Comparison of ENCODE assay signal across 20 cellular contexts in genomic region chr2:167190053-167190452, GRCh38.
DNase-seq lines count a peak whose midpoint lies in the region; ATAC-seq and TF ChIP-seq lines count a peak whose summit lies in the region.
"Had no signal": no experiment of that assay in that cellular context is flagged by ENCODE, and none has a peak within 500 bp of the region (broad histone marks: within the 10 kb centered on the region; RNA-seq: fewer than 3 reads in every experiment).

No MANE protein-coding gene starts in this region.

- no peak overlapping the region for H3K4me3 ChIP-seq in fibroblast of the aortic adventitia (ENCODE audit: low read depth, low read length)
- H3K4me3 ChIP-seq in naive thymus-derived CD4-positive, alpha-beta T cell (ENCODE audit: low read length) = no peak overlapping the region
- H3K4me3 ChIP-seq: BLaER1 treated with 17β-estradiol and CSF1 and Interleukin-3, amounts not matched to agents 10 nM and 100 nM had no signal

- TF ChIP-seq CTCF in RWPE1 (conservative IDR thresholded peaks at IDR 0.05; ENCODE audit: low read depth) (no peak), fibroblast of the aortic adventitia (IDR thresholded peaks at IDR 0.05; ENCODE audit: insufficient read depth, low read length) (no peak)
- TF ChIP-seq CTCF in CD4-positive, alpha-beta T cell (IDR thresholded peaks at IDR 0.05) = no peak

- ATAC-seq in sciatic nerve = peak; percentile 71
- no peak for ATAC-seq in HG03565 (IDR thresholded peaks at IDR 0.05; ENCODE audit: unreplicated experiment)
- no peak for ATAC-seq in HG02870 (IDR thresholded peaks at IDR 0.05; ENCODE audit: unreplicated experiment)
- ATAC-seq in naive thymus-derived CD4-positive, alpha-beta T cell = no peak
- no peak for ATAC-seq in CD4-positive, alpha-beta T cell (ENCODE audit: poor library complexity)
- ATAC-seq: stimulated activated effector memory CD8-positive, alpha-beta T cell treated with anti-CD3 and anti-CD28 coated beads, Interleukin-12 subunit alpha, Interleukin-12 subunit beta, amount 100 ng/mL, for 72 hours had no signal

- H3K27ac Mint-ChIP-seq in naive thymus-derived CD4-positive, alpha-beta T cell = no peak overlapping the region
- H3K27ac Mint-ChIP-seq in CD4-positive, alpha-beta T cell = no peak overlapping the region
- H3K27ac Mint-ChIP-seq: activated naive CD8-positive, alpha-beta T cell treated with anti-CD3 and anti-CD28 coated beads, Interleukin-2, amount 10 ng/mL, durations not matched to agents 7 days and 5 days; stimulated activated effector memory CD8-positive, alpha-beta T cell treated with anti-CD3 and anti-CD28 coated beads, Interleukin-12 subunit alpha, Interleukin-12 subunit beta, amount 100 ng/mL, for 72 hours; T-helper 2 cell treated with Interferon-gamma antibody and Interleukin-4, amounts not matched to agents 5 μg/mL and 100 μg/mL, for 36 hours had no signal

- peaks cover 0 to 3% (median 0%) of the 10 kb centered on the region in 11 donors for H3K9me3 Mint-ChIP-seq in naive thymus-derived CD4-positive, alpha-beta T cell
- H3K9me3 Mint-ChIP-seq in CD4-positive, alpha-beta T cell = no peaks in the 10 kb centered on the region
- H3K9me3 Mint-ChIP-seq: activated naive CD8-positive, alpha-beta T cell treated with anti-CD3 and anti-CD28 coated beads, Interleukin-2, amount 10 ng/mL, durations not matched to agents 7 days and 5 days; T-helper 2 cell treated with Interferon-gamma antibody and Interleukin-4, amounts not matched to agents 5 μg/mL and 100 μg/mL, for 36 hours had no signal

- H3K4me1 ChIP-seq in naive thymus-derived CD4-positive, alpha-beta T cell (ENCODE audit: control insufficient read depth in 2 of 2, insufficient read depth in 2 of 2, low read length in 2 of 2) = no peaks in the 10 kb centered on the region
- H3K4me1 ChIP-seq: BLaER1 treated with 17β-estradiol and CSF1 and Interleukin-3, amounts not matched to agents 10 nM and 100 nM had no signal

- H3K36me3 ChIP-seq in naive thymus-derived CD4-positive, alpha-beta T cell (ENCODE audit: control insufficient read depth in 2 of 3, insufficient read depth in 3 of 3, low read length in 3 of 3) = no peaks in the 10 kb centered on the region
- H3K36me3 ChIP-seq: BLaER1 treated with 17β-estradiol and CSF1 and Interleukin-3, amounts not matched to agents 10 nM and 100 nM had no signal

- peaks cover 0 to 3% (median 0%) of the 10 kb centered on the region in 5 donors for H3K27me3 Mint-ChIP-seq in naive thymus-derived CD4-positive, alpha-beta T cell
- H3K27me3 Mint-ChIP-seq in CD4-positive, alpha-beta T cell = no peaks in the 10 kb centered on the region
- H3K27me3 Mint-ChIP-seq: activated naive CD8-positive, alpha-beta T cell treated with anti-CD3 and anti-CD28 coated beads, Interleukin-2, amount 10 ng/mL, durations not matched to agents 7 days and 5 days had no signal

- CTCF ChIA-PET in RWPE1 (lab: Yijun Ruan, JAX) = no interaction called here
- CTCF ChIA-PET in naive thymus-derived CD4-positive, alpha-beta T cell (lab: Charles Lee) = no interaction called here
- CTCF ChIA-PET in CD4-positive, alpha-beta T cell (lab: Charles Lee) = no interaction called here

- H3K4me1 Mint-ChIP-seq in naive thymus-derived CD4-positive, alpha-beta T cell = no peaks in the 10 kb centered on the region
- H3K4me1 Mint-ChIP-seq in CD4-positive, alpha-beta T cell (ENCODE audit: low read depth) = no peaks in the 10 kb centered on the region
- H3K4me1 Mint-ChIP-seq: activated naive CD8-positive, alpha-beta T cell treated with anti-CD3 and anti-CD28 coated beads, Interleukin-2, amount 10 ng/mL, durations not matched to agents 7 days and 5 days; stimulated activated effector memory CD8-positive, alpha-beta T cell treated with anti-CD3 and anti-CD28 coated beads, Interleukin-12 subunit alpha, Interleukin-12 subunit beta, amount 100 ng/mL, for 72 hours had no signal

- H3K36me3 Mint-ChIP-seq in naive thymus-derived CD4-positive, alpha-beta T cell = no peaks in the 10 kb centered on the region
- H3K36me3 Mint-ChIP-seq in CD4-positive, alpha-beta T cell (ENCODE audit: low read depth) = no peaks in the 10 kb centered on the region
- H3K36me3 Mint-ChIP-seq: activated naive CD8-positive, alpha-beta T cell treated with anti-CD3 and anti-CD28 coated beads, Interleukin-2, amount 10 ng/mL, durations not matched to agents 7 days and 5 days; stimulated activated effector memory CD8-positive, alpha-beta T cell treated with anti-CD3 and anti-CD28 coated beads, Interleukin-12 subunit alpha, Interleukin-12 subunit beta, amount 100 ng/mL, for 72 hours had no signal

- H3K27ac ChIP-seq in RWPE1 = no peak overlapping the region
- H3K27ac ChIP-seq in naive thymus-derived CD4-positive, alpha-beta T cell (ENCODE audit: low read depth, low read length) = no peak overlapping the region
- no peak overlapping the region for H3K27ac ChIP-seq in CD4-positive, alpha-beta T cell (ENCODE audit: low read depth, low read length)
- H3K27ac ChIP-seq: BLaER1 treated with 17β-estradiol and CSF1 and Interleukin-3, amounts not matched to agents 10 nM and 100 nM had no signal

- POLR2A ChIA-PET in RWPE1 (lab: Yijun Ruan, JAX; ENCODE audit: low non-redundant PET) = no interaction called here
- POLR2A ChIA-PET in naive thymus-derived CD4-positive, alpha-beta T cell (lab: Charles Lee) = no interaction called here
- POLR2A ChIA-PET in CD4-positive, alpha-beta T cell (lab: Charles Lee) = no interaction called here

- intact Hi-C loops in sciatic nerve (cut with DNase I) = no loop called here
- intact Hi-C loops in naive thymus-derived CD4-positive, alpha-beta T cell (cut with micrococcal nuclease) = no loop called here
- intact Hi-C loops in CD4-positive, alpha-beta T cell (cut with DNase I, micrococcal nuclease) = no loop called here

- DNase-seq in H4 (ENCODE audit: low spot score) (peak; percentile 9), RWPE1 (ENCODE audit: low spot score) (peak; percentile 5), fibroblast of the aortic adventitia (ENCODE audit: low read depth) (peak; percentile 88), sciatic nerve (ENCODE audit: low spot score) (no peak)
- DNase-seq in naive thymus-derived CD4-positive, alpha-beta T cell = no peak
- DNase-seq in CD4-positive, alpha-beta T cell = no peak
- DNase-seq: activated CD4-positive, alpha-beta T cell treated with anti-CD3 and anti-CD28 coated beads for 48 hours; activated naive CD8-positive, alpha-beta T cell treated with anti-CD3 and anti-CD28 coated beads, Interleukin-2, amount 10 ng/mL, durations not matched to agents 7 days and 5 days; activated T-cell treated with anti-CD3 and anti-CD28 coated beads, Interleukin-2, amount 50 U/mL, for 1 hour; dermis blood vessel endothelial cell; DMS79 treated with DMSO at 0.1 percent for 48 hours; IMR-90; NCI-H1436; NCI-H526 treated with DMSO at 0.1 percent for 48 hours; stimulated activated CD4-positive, alpha-beta T cell treated with anti-CD3 and anti-CD28 coated beads, Interleukin-4, amount 100 ng/mL, for 4 hours had no signal

- H3K27me3 ChIP-seq in naive thymus-derived CD4-positive, alpha-beta T cell (ENCODE audit: control insufficient read depth in 2 of 2, insufficient read depth in 2 of 2, low read length in 2 of 2) = no peaks in the 10 kb centered on the region
- no peaks in the 10 kb centered on the region for H3K27me3 ChIP-seq in CD4-positive, alpha-beta T cell (ENCODE audit: control insufficient read depth, insufficient read depth, low read length)
- H3K27me3 ChIP-seq: BLaER1 treated with 17β-estradiol and CSF1 and Interleukin-3, amounts not matched to agents 10 nM and 100 nM had no signal

- H3K4me3 Mint-ChIP-seq in naive thymus-derived CD4-positive, alpha-beta T cell = no peak overlapping the region
- H3K4me3 Mint-ChIP-seq in CD4-positive, alpha-beta T cell = no peak overlapping the region
- H3K4me3 Mint-ChIP-seq: activated naive CD8-positive, alpha-beta T cell treated with anti-CD3 and anti-CD28 coated beads, Interleukin-2, amount 10 ng/mL, durations not matched to agents 7 days and 5 days; stimulated activated effector memory CD8-positive, alpha-beta T cell treated with anti-CD3 and anti-CD28 coated beads, Interleukin-12 subunit alpha, Interleukin-12 subunit beta, amount 100 ng/mL, for 72 hours; T-helper 2 cell treated with Interferon-gamma antibody and Interleukin-4, amounts not matched to agents 5 μg/mL and 100 μg/mL, for 36 hours had no signal

- no peaks in the 10 kb centered on the region for H3K9me3 ChIP-seq in naive thymus-derived CD4-positive, alpha-beta T cell (ENCODE audit: control insufficient read depth in 2 of 3, low read length in 3 of 3)
- no peaks in the 10 kb centered on the region for H3K9me3 ChIP-seq in CD4-positive, alpha-beta T cell (ENCODE audit: control insufficient read depth, low read length)
- H3K9me3 ChIP-seq: BLaER1 treated with 17β-estradiol and CSF1 and Interleukin-3, amounts not matched to agents 10 nM and 100 nM had no signal

Comparison
In these comparisons a context has a peak if more than half of its experiments do, and no peak if none do; other contexts are left out.
1. DNase-seq: peak in H4 (single experiment), RWPE1 (single experiment) and fibroblast of the aortic adventitia (single experiment); none in sciatic nerve (single experiment), naive thymus-derived CD4-positive, alpha-beta T cell (0 of 9) and CD4-positive, alpha-beta T cell (0 of 10).